Comparison of ENCODE assay signal across 19 cellular contexts in genomic region chr14:92635031-92635430, GRCh38.
DNase-seq lines count a peak whose midpoint lies in the region; ATAC-seq lines count a peak whose summit lies in the region.
"Had no signal": no experiment of that assay in that cellular context is flagged by ENCODE, and none has a peak within 500 bp of the region (broad histone marks: within the 10 kb centered on the region; RNA-seq: fewer than 3 reads in every experiment).

No MANE protein-coding gene starts in this region.

- H3K9me3 ChIP-seq in trophoblast cell (ENCODE audit: insufficient read depth, low read depth, low read length), result no peaks in the 10 kb centered on the region
- H3K9me3 ChIP-seq: ascending aorta, thyroid gland had no signal

- no peak overlapping the region for H3K4me2 ChIP-seq in trophoblast cell (ENCODE audit: low read length)
- H3K4me2 ChIP-seq: GM23338, PC-9 had no signal

- no CpG with 5 or more reads among the region's 4 CpGs for WGBS in trophoblast cell (ENCODE audit: extremely low coverage, insufficient coverage, insufficient read length)

- no peak overlapping the region for H3K4me3 ChIP-seq in trophoblast cell (ENCODE audit: low read depth, low read length)
- H3K4me3 ChIP-seq: ascending aorta, GM23338, PC-9, thyroid gland had no signal

- H4K91ac ChIP-seq in trophoblast cell (ENCODE audit: low read depth, low read length), result no peak overlapping the region

- H3K36me3 ChIP-seq in trophoblast cell (ENCODE audit: control insufficient read depth in 1 of 2, insufficient read depth in 2 of 2, low read length in 2 of 2), result no peaks in the 10 kb centered on the region
- H3K36me3 ChIP-seq: ascending aorta, thyroid gland had no signal

- H3K18ac ChIP-seq in trophoblast cell (ENCODE audit: low read length), result no peak overlapping the region

- no peak overlapping the region for H2AK5ac ChIP-seq in trophoblast cell (ENCODE audit: low read length)

- no peaks in the 10 kb centered on the region for H3K4me1 ChIP-seq in trophoblast cell (ENCODE audit: control insufficient read depth in 1 of 2, insufficient read depth in 2 of 2, low read length in 2 of 2)
- H3K4me1 ChIP-seq: ascending aorta, thyroid gland had no signal

- H4K8ac ChIP-seq in trophoblast cell (ENCODE audit: low read depth, low read length), result no peak overlapping the region

- H3K14ac ChIP-seq in trophoblast cell (ENCODE audit: low read length), result no peak overlapping the region

- H3K23ac ChIP-seq in trophoblast cell (ENCODE audit: low read length), result no peak overlapping the region

- H3K4ac ChIP-seq in trophoblast cell (ENCODE audit: low read depth, low read length), result no peak overlapping the region

- no peaks in the 10 kb centered on the region for H3K79me1 ChIP-seq in trophoblast cell (ENCODE audit: low read length)

- H2BK120ac ChIP-seq in trophoblast cell (ENCODE audit: insufficient read depth, low read length, poor library complexity), result no peak overlapping the region

- H4K12ac ChIP-seq in trophoblast cell (ENCODE audit: low read depth, low read length), result no peak overlapping the region

- no peak overlapping the region for H2BK12ac ChIP-seq in trophoblast cell (ENCODE audit: low read length)

- H2BK5ac ChIP-seq in trophoblast cell (ENCODE audit: low read depth, low read length, poor library complexity), result no peak overlapping the region

- DNase-seq in DMS79 (lab: John Stamatoyannopoulos, UW) (peak; percentile 95), NCI-H1092 (lab: John Stamatoyannopoulos, UW) (peak; percentile 69), NCI-H2227 treated with DMSO at 0.1 percent for 48 hours (lab: John Stamatoyannopoulos, UW) (peak; percentile 10), posterior vena cava (ENCODE audit: low spot score) (peak; percentile 20), trophoblast cell (no peak), dermis blood vessel endothelial cell (no peak)
- DNase-seq: activated CD4-positive, alpha-beta T cell treated with anti-CD3 and anti-CD28 coated beads for 36 hours; activated naive CD4-positive, alpha-beta T cell treated with Interleukin-2 at 50 U/mL for 16 hours; activated T-cell treated with anti-CD3 and anti-CD28 coated beads for 4 hours; foreskin fibroblast; NCI-H526 treated with DMSO at 0.1 percent for 48 hours; PC-9; stimulated activated CD4-positive, alpha-beta T cell treated with anti-CD3 and anti-CD28 coated beads, Interleukin-4, amount 100 ng/mL, for 4 hours; thyroid gland had no signal

- no peak overlapping the region for H3K27ac ChIP-seq in trophoblast cell (ENCODE audit: low read depth, low read length)
- H3K27ac ChIP-seq: ascending aorta, PC-9, thyroid gland had no signal

- no peak overlapping the region for H2AFZ ChIP-seq in trophoblast cell (ENCODE audit: insufficient read depth, low read length, poor library complexity)
- H2AFZ ChIP-seq: GM23338, PC-9 had no signal

- no peak for ATAC-seq in GM18520 (IDR thresholded peaks at IDR 0.05; ENCODE audit: unreplicated experiment)
- ATAC-seq: activated CD4-positive, alpha-beta T cell treated with anti-CD3 and anti-CD28 coated beads for 36 hours; GM23338; left lobe of liver; SK-N-SH treated with all-trans-retinoic acid at 6 μM for 48 hours had no signal

- H3K9ac ChIP-seq in trophoblast cell (ENCODE audit: low read length), result no peak overlapping the region

- H3K27me3 ChIP-seq in trophoblast cell (ENCODE audit: insufficient read depth, low read length), result no peaks in the 10 kb centered on the region
- H3K27me3 ChIP-seq: ascending aorta, thyroid gland had no signal

- no peaks in the 10 kb centered on the region for H3K79me2 ChIP-seq in trophoblast cell (ENCODE audit: control insufficient read depth, insufficient read depth, low read length, poor library complexity)

- intact Hi-C loops in posterior vena cava (cut with DNase I), result no loop called here

Comparison
In these comparisons a context has a peak if more than half of its experiments do, and no peak if none do; other contexts are left out.
1. DNase-seq: peak in DMS79 (single experiment), NCI-H1092 (single experiment), NCI-H2227 treated with DMSO at 0.1 percent for 48 hours (single experiment) and posterior vena cava (single experiment); none in trophoblast cell (0 of 2) and dermis blood vessel endothelial cell (single experiment).